In the genomic region with DNA sequence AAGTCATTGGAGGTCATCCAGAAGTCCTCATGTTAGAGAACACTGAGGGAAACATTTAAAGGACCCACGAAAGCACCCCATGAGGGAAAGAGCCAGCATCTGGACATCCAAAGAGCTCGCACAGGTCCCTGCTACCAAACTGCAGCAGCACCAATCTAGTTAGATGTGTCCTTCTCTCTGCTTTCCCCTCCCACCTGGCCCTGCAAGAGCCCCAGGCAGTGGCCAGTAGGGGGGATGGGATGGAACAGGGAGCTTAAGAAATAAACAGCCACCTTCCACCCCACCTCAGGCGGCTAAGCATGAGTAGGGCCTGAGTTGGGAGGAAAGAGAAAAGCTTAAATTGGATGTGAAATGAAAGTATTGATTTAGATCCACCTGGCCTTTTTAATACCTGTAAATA, we compare ENCODE assay signal across 22 cellular contexts.
"Had no signal": no experiment of that assay in that cellular context is flagged by ENCODE, and none has a peak within 500 bp of the region (broad histone marks: within the 10 kb centered on the region; RNA-seq: fewer than 3 reads in every experiment).

No MANE protein-coding gene starts in this region.

- H3K4me1 ChIP-seq: SJSA1 had no signal

- ATAC-seq: HepG2 had no signal

- H3K27me3 ChIP-seq: SJSA1 had no signal

- H3K36me3 ChIP-seq: MG63, SJSA1 had no signal

- H3K4me3 ChIP-seq: MG63, SJSA1, SK-N-MC had no signal

- DNase-seq: IMR-90, Karpas-422, KG1, MG63, NCI-H1092, NCI-H1105 treated with DMSO at 0.1 percent for 48 hours, NCI-H1417 treated with DMSO at 0.1 percent for 48 hours, NCI-H1694, NCI-H187 treated with DMSO at 0.1 percent for 48 hours, NCI-H2029 treated with DMSO at 0.1 percent for 48 hours, NCI-H2171 treated with DMSO at 0.1 percent for 48 hours, NCI-H345, NCI-H446 treated with DMSO at 0.1 percent for 48 hours, NCI-H510A treated with DMSO at 0.1 percent for 48 hours, NCI-H526, NCI-H748 treated with DMSO at 0.1 percent for 48 hours, Right ventricle myocardium superior, RPMI8226, SIG-M5 had no signal

- H3K9me3 ChIP-seq: MG63, SJSA1 had no signal

- H3K27ac ChIP-seq: SJSA1, SK-N-MC had no signal
